1 cellular context compared by ENCODE assay signal in genomic region chr3:119293105-119293683, GRCh38.
TF ChIP-seq lines count a peak whose summit lies in the region.

No MANE protein-coding gene starts in this region.

TF ChIP-seq in GM12878, 131 proteins besides CTCF, POLR2A, EP300 and RAD21 (continued from another document):
- TF ChIP-seq JUND (IDR thresholded peaks at IDR 0.05; ENCODE audit: low read depth, low read length) (no peak), IKZF2 (IDR thresholded peaks at IDR 0.05) (no peak), POLR2AphosphoS5 (IDR thresholded peaks at IDR 0.05; ENCODE audit: low read length) (no peak), ZBTB40 (IDR thresholded peaks at IDR 0.05; ENCODE audit: borderline replicate concordance) (peak; percentile 31; the same call in 1 of the 2 replicates), USF2 (IDR thresholded peaks at IDR 0.05; ENCODE audit: borderline replicate concordance, low read depth, low read length) (no peak), CBX5 (IDR thresholded peaks at IDR 0.05; ENCODE audit: low read depth) (no peak), NR2F1 (conservative IDR thresholded peaks at IDR 0.05) (peak; percentile 83), ZNF592 (IDR thresholded peaks at IDR 0.05) (no peak), REST (IDR thresholded peaks at IDR 0.05; ENCODE audit: low read depth, low read length) (no peak), SMAD1 (IDR thresholded peaks at IDR 0.05; ENCODE audit: low read depth, partially characterized antibody) (no peak), ZNF24 (IDR thresholded peaks at IDR 0.05) (no peak), POU2F2 (IDR thresholded peaks at IDR 0.05; ENCODE audit: borderline replicate concordance, low read depth, low read length) (no peak), JUNB (IDR thresholded peaks at IDR 0.05) (no peak), SP1 (IDR thresholded peaks at IDR 0.05; ENCODE audit: low read depth, low read length) (no peak), ETV6 (conservative IDR thresholded peaks at IDR 0.05 in 1 of 2, IDR thresholded peaks at IDR 0.05 in 1 of 2; ENCODE audit: borderline replicate concordance in 1 of 2, low read depth in 1 of 2) (no peak), NR2C1 (IDR thresholded peaks at IDR 0.05) (peak; percentile 90), SMC3 (IDR thresholded peaks at IDR 0.05; ENCODE audit: borderline replicate concordance, low read length) (no peak), MEF2B (IDR thresholded peaks at IDR 0.05; ENCODE audit: partially characterized antibody, poor library complexity, severe bottlenecking) (no peak), TAF1 (IDR thresholded peaks at IDR 0.05; ENCODE audit: borderline replicate concordance, low read depth, low read length) (no peak)
